Comparison of ENCODE assay signal across 8 cellular contexts in genomic region chr5:160399402-160400353, GRCh38. TPM values are rescaled to one million over a fixed set of nuclear protein-coding genes. Genes with fewer than 3 reads are reported as not detected.
A peak's percentile ranks its signal among the peaks of the same experiment; 100 is the strongest.
DNase-seq lines count a peak whose midpoint lies in the region; ATAC-seq and TF ChIP-seq lines count a peak whose summit lies in the region.

TSS of gene FAM200C (minus strand) at chr5:160400054. CDS start at chr5:160395490, 4,564 bp downstream.

- H3K27ac ChIP-seq in SJCRH30 (peak within 1 kb of the TSS; percentile 93), gastroesophageal sphincter (peak within 1 kb of the TSS; percentile 57 to 95 (median 90))

- peaks cover 22% of the 10 kb centered on the region for H3K36me3 Mint-ChIP-seq in HFFc6 (ENCODE audit: low read depth)
- peaks cover 9% of the 10 kb centered on the region for H3K36me3 Mint-ChIP-seq in activated naive CD4-positive, alpha-beta T cell treated with anti-CD3 and anti-CD28 coated beads for 36 hours (ENCODE audit: low read depth)

- no peaks in the 10 kb centered on the region for H3K27me3 Mint-ChIP-seq in HFFc6 (ENCODE audit: insufficient read depth)
- H3K27me3 Mint-ChIP-seq in activated naive CD4-positive, alpha-beta T cell treated with anti-CD3 and anti-CD28 coated beads for 36 hours (ENCODE audit: low read depth) = no peaks in the 10 kb centered on the region

- TF ChIP-seq CTCF in HFFc6 (IDR thresholded peaks at IDR 0.05) (no peak), gastroesophageal sphincter (IDR thresholded peaks at IDR 0.05) (no peak)

- DNase-seq in GM04504 (ENCODE audit: low read depth) = peak; percentile 88
- DNase-seq in HFFc6 = peak; percentile 92
- peak; percentile 84 for DNase-seq in MV-4-11 (lab: John Stamatoyannopoulos, UW)
- peak; percentile 96 to 97 for DNase-seq in SJCRH30
- DNase-seq in activated naive CD4-positive, alpha-beta T cell treated with anti-CD3 and anti-CD28 coated beads for 36 hours = peak; percentile 84
- DNase-seq in non-pigmented ciliary epithelial cell (ENCODE audit: low read depth) = peak; percentile 78
- DNase-seq in superior temporal gyrus (ENCODE audit: extremely low spot score) = peak; percentile 98

- H3K4me3 Mint-ChIP-seq in HFFc6 = peak within 1 kb of the TSS; percentile 95
- H3K4me3 Mint-ChIP-seq in activated naive CD4-positive, alpha-beta T cell treated with anti-CD3 and anti-CD28 coated beads for 36 hours = peak within 1 kb of the TSS; percentile 79

- H3K4me1 ChIP-seq in SJCRH30 (no peaks in the 10 kb centered on the region; the same call in 1 of the 2 replicates), gastroesophageal sphincter (peaks cover 0 to 51% (median 3%) of the 10 kb centered on the region in 3 donors)

- 0 to 2% methylated on average over 8 to 27 of the region's 41 CpGs for WGBS in gastroesophageal sphincter (ENCODE audit: low coverage in 1 of 2), 2 donors

- no peaks in the 10 kb centered on the region for H3K27me3 ChIP-seq in SJCRH30
- no peaks in the 10 kb centered on the region for H3K27me3 ChIP-seq in gastroesophageal sphincter

- H3K4me3 ChIP-seq in SJCRH30 (peak within 1 kb of the TSS; percentile 69), gastroesophageal sphincter (peak within 1 kb of the TSS; percentile 43 to 75)

- TF ChIP-seq POLR2A in gastroesophageal sphincter (IDR thresholded peaks at IDR 0.05) = peak; percentile 87 to 92

- no peaks in the 10 kb centered on the region for H3K9me3 Mint-ChIP-seq in HFFc6
- H3K9me3 Mint-ChIP-seq in activated naive CD4-positive, alpha-beta T cell treated with anti-CD3 and anti-CD28 coated beads for 36 hours = no peaks in the 10 kb centered on the region

- TF ChIP-seq EP300 in gastroesophageal sphincter (IDR thresholded peaks at IDR 0.05) = no peak

- intact Hi-C loops in activated naive CD4-positive, alpha-beta T cell treated with anti-CD3 and anti-CD28 coated beads for 36 hours (cut with micrococcal nuclease) = loop anchor here (1.0 to 10.0 kb wide), 3 partner anchors 20 to 1235 kb away; partner anchors contain the start of genes PWWP2A and SLU7

- peak within 1 kb of the TSS; percentile 99 for H3K27ac Mint-ChIP-seq in HFFc6
- H3K27ac Mint-ChIP-seq in activated naive CD4-positive, alpha-beta T cell treated with anti-CD3 and anti-CD28 coated beads for 36 hours = peak within 1 kb of the TSS; percentile 21

- H3K4me1 Mint-ChIP-seq in HFFc6 (ENCODE audit: low read depth) = peaks cover 29% of the 10 kb centered on the region
- H3K4me1 Mint-ChIP-seq in activated naive CD4-positive, alpha-beta T cell treated with anti-CD3 and anti-CD28 coated beads for 36 hours (ENCODE audit: low read depth) = peaks cover 12% of the 10 kb centered on the region

- H3K36me3 ChIP-seq in SJCRH30 (peaks cover 15% of the 10 kb centered on the region), gastroesophageal sphincter (peaks cover 8 to 42% of the 10 kb centered on the region in 2 donors)

- no peaks in the 10 kb centered on the region for H3K9me3 ChIP-seq in SJCRH30 (replicated peaks)
- H3K9me3 ChIP-seq in gastroesophageal sphincter = no peaks in the 10 kb centered on the region

- peak; percentile 99 for ATAC-seq in gastroesophageal sphincter

- CTCF ChIA-PET in activated naive CD4-positive, alpha-beta T cell treated with anti-CD3 and anti-CD28 coated beads for 36 hours (lab: Charles Lee) = interaction anchor here (2.2 kb wide), 1 partner anchor 9 kb away, joined by 17 read pairs; no protein-coding TSS in a partner anchor

RNA-seq across cellular contexts. Expression of gene FAM200C, which starts in this region (rescaled TPM):
- total RNA-seq in HFFc6 (2021; fragmentation: NEBNext Ultra II Directional; extraction: Animal tissue kit (Norgen Biotek cat#: 25700)) = 1 to 10 TPM; 1.9 to 3.0 (median 2.6) TPM
- total RNA-seq in SJCRH30 (2014; rRNA removed; shearing (Covaris generic)) = 10.3 and 10.4 TPM in 2 replicates
- total RNA-seq in activated naive CD4-positive, alpha-beta T cell treated with anti-CD3 and anti-CD28 coated beads for 36 hours = under 1 TPM; 0.84 to 0.93 TPM
- 1 to 10 TPM; 3.5 to 9.5 (median 6.8) TPM for total RNA-seq in gastroesophageal sphincter

Comparison
In these comparisons a context has a peak if more than half of its experiments do, and no peak if none do; other contexts are left out.
1. Peak in every context shown above with its lines: DNase-seq, ATAC-seq, H3K4me3 ChIP-seq and H3K27ac ChIP-seq.
2. Peak in DNase-seq in activated naive CD4-positive, alpha-beta T cell treated with anti-CD3 and anti-CD28 coated beads for 36 hours; RNA of the gene not detected or under 1 TPM.